In genomic region chr9:93236541-93237206, GRCh38 we compare ENCODE assay signal across 21 cellular contexts. TPM values are rescaled to one million over a fixed set of nuclear protein-coding genes. Genes with fewer than 3 reads are reported as not detected.
DNase-seq lines count a peak whose midpoint lies in the region; ATAC-seq lines count a peak whose summit lies in the region.
"Had no signal": no experiment of that assay in that cellular context is flagged by ENCODE, and none has a peak within 500 bp of the region (broad histone marks: within the 10 kb centered on the region; RNA-seq: fewer than 3 reads in every experiment).

No MANE protein-coding gene starts in this region.

- H3K36me3 Mint-ChIP-seq in CD8-positive, alpha-beta memory T cell, result peaks cover 0 to 13% (median 0%) of the 10 kb centered on the region in 3 donors
- peaks cover 5% of the 10 kb centered on the region for H3K36me3 Mint-ChIP-seq in central memory CD8-positive, alpha-beta T cell (ENCODE audit: insufficient read depth)
- peaks cover 10% of the 10 kb centered on the region for H3K36me3 Mint-ChIP-seq in natural killer cell treated with Interleukin-12 subunit alpha and Interleukin-12 subunit beta and Interleukin-15 and Interleukin-18, amount 100 ng/mL, for 72 hours
- H3K36me3 Mint-ChIP-seq: CD14-positive monocyte had no signal

- H3K4me1 Mint-ChIP-seq in CD8-positive, alpha-beta memory T cell, result peaks cover 20 to 29% (median 21%) of the 10 kb centered on the region in 3 donors
- peaks cover 32% of the 10 kb centered on the region for H3K4me1 Mint-ChIP-seq in central memory CD8-positive, alpha-beta T cell
- peaks cover 23 to 28% of the 10 kb centered on the region in 2 donors for H3K4me1 Mint-ChIP-seq in natural killer cell treated with Interleukin-12 subunit alpha and Interleukin-12 subunit beta and Interleukin-15 and Interleukin-18, amount 100 ng/mL, for 72 hours (ENCODE audit: low read depth in 2 of 2)

- peaks cover 20% of the 10 kb centered on the region for H3K4me1 ChIP-seq in CD8-positive, alpha-beta memory T cell (ENCODE audit: insufficient read depth, low read length)
- H3K4me1 ChIP-seq: SJSA1 had no signal

- H3K9me3 Mint-ChIP-seq in CD8-positive, alpha-beta memory T cell, result peaks cover 11 to 16% (median 13%) of the 10 kb centered on the region in 5 donors
- peaks cover 12% of the 10 kb centered on the region for H3K9me3 Mint-ChIP-seq in central memory CD8-positive, alpha-beta T cell
- no peaks in the 10 kb centered on the region for H3K9me3 Mint-ChIP-seq in natural killer cell treated with Interleukin-12 subunit alpha and Interleukin-12 subunit beta and Interleukin-15 and Interleukin-18, amount 100 ng/mL, for 72 hours

- peaks cover 8% of the 10 kb centered on the region for H3K27me3 ChIP-seq in CD8-positive, alpha-beta memory T cell (ENCODE audit: insufficient read depth, low read length, poor library complexity, severe bottlenecking)

- H3K4me3 Mint-ChIP-seq in CD8-positive, alpha-beta memory T cell, result peak overlapping the region in 5 of 7 donors; percentile 16 to 77 (median 65)
- H3K4me3 Mint-ChIP-seq in central memory CD8-positive, alpha-beta T cell, result peak overlapping the region; percentile 56
- no peak overlapping the region for H3K4me3 Mint-ChIP-seq in natural killer cell treated with Interleukin-12 subunit alpha and Interleukin-12 subunit beta and Interleukin-15 and Interleukin-18, amount 100 ng/mL, for 72 hours

- peaks cover 16 to 24% of the 10 kb centered on the region in 2 donors for H3K27me3 Mint-ChIP-seq in CD8-positive, alpha-beta memory T cell
- peaks cover 17% of the 10 kb centered on the region for H3K27me3 Mint-ChIP-seq in central memory CD8-positive, alpha-beta T cell
- peaks cover 24 to 36% of the 10 kb centered on the region in 2 donors for H3K27me3 Mint-ChIP-seq in natural killer cell treated with Interleukin-12 subunit alpha and Interleukin-12 subunit beta and Interleukin-15 and Interleukin-18, amount 100 ng/mL, for 72 hours

- H3K36me3 ChIP-seq in CD8-positive, alpha-beta memory T cell (ENCODE audit: insufficient read depth, low read length), result no peaks in the 10 kb centered on the region
- H3K36me3 ChIP-seq: SJSA1 had no signal

- no peak overlapping the region for H3K4me3 ChIP-seq in CD8-positive, alpha-beta memory T cell (ENCODE audit: low read length)
- H3K4me3 ChIP-seq: SJSA1 had no signal

- H3K27ac Mint-ChIP-seq in CD8-positive, alpha-beta memory T cell, result peak overlapping the region in 2 of 8 donors; percentile 47 to 77
- H3K27ac Mint-ChIP-seq in central memory CD8-positive, alpha-beta T cell (ENCODE audit: low read depth), result no peak overlapping the region
- H3K27ac Mint-ChIP-seq in natural killer cell treated with Interleukin-12 subunit alpha and Interleukin-12 subunit beta and Interleukin-15 and Interleukin-18, amount 100 ng/mL, for 72 hours, result no peak overlapping the region
- H3K27ac Mint-ChIP-seq: CD14-positive monocyte had no signal

- H3K9me3 ChIP-seq in CD8-positive, alpha-beta memory T cell (ENCODE audit: low read length), result no peaks in the 10 kb centered on the region
- H3K9me3 ChIP-seq: SJSA1 had no signal

- CTCF ChIA-PET in CD8-positive, alpha-beta memory T cell (lab: Charles Lee), result no interaction called here

- POLR2A ChIA-PET in CD8-positive, alpha-beta memory T cell (lab: Charles Lee), result no interaction called here

- peak; percentile 89 for ATAC-seq in central memory CD8-positive, alpha-beta T cell (replicated peaks; ENCODE audit: extremely low read depth, poor library complexity, severe bottlenecking)
- ATAC-seq in natural killer cell treated with Interleukin-12 subunit alpha and Interleukin-12 subunit beta and Interleukin-15 and Interleukin-18, amount 100 ng/mL, for 72 hours, result peak; percentile 24 to 47
- no peak for ATAC-seq in HG03342 (IDR thresholded peaks at IDR 0.05; ENCODE audit: unreplicated experiment)
- ATAC-seq in HG03095 (IDR thresholded peaks at IDR 0.05; ENCODE audit: unreplicated experiment), result no peak
- ATAC-seq: HCT116, HepG2 had no signal

- DNase-seq in NK-92 treated with Interleukin-12 subunit alpha and Interleukin-12 subunit beta, amount 100 ng/mL, for 24 hours (lab: John Stamatoyannopoulos, UW), result peak; percentile 69
- DNase-seq in NK-92 (lab: John Stamatoyannopoulos, UW; ENCODE audit: unreplicated experiment), result no peak
- DNase-seq in CD8-positive, alpha-beta memory T cell, result peak in 1 of 5 donors; percentile 49
- peak in 1 of 2 donors; percentile 50 for DNase-seq in central memory CD8-positive, alpha-beta T cell (ENCODE audit: low spot score in 2 of 2)
- no peak for DNase-seq in natural killer cell treated with Interleukin-12 subunit alpha and Interleukin-12 subunit beta and Interleukin-15 and Interleukin-18, amount 100 ng/mL, for 72 hours (ENCODE audit: low spot score)
- no peak for DNase-seq in DMS53 treated with DMSO at 0.1 percent for 48 hours (lab: John Stamatoyannopoulos, UW; ENCODE audit: unreplicated experiment)
- DNase-seq: 8988T, DMS153, GOT3, NCI-H1417, NCI-H187, NCI-H2107, NCI-H510A, NCI-H748 treated with DMSO at 0.1 percent for 48 hours had no signal

- no peak overlapping the region for H3K27ac ChIP-seq in CD8-positive, alpha-beta memory T cell (ENCODE audit: low read depth, low read length)
- H3K27ac ChIP-seq: SJSA1 had no signal

RNA-seq across cellular contexts. Expression of gene WNK2, which starts 52.7 kb away (rescaled TPM):
- total RNA-seq in CD8-positive, alpha-beta memory T cell, result under 1 TPM; 0.20 to 0.55 TPM
- not detected for polyA plus RNA-seq in CD8-positive, alpha-beta memory T cell
- total RNA-seq in natural killer cell treated with Interleukin-12 subunit alpha and Interleukin-12 subunit beta and Interleukin-15 and Interleukin-18, amount 100 ng/mL, for 72 hours, result not detected
- total RNA-seq: SJSA1 had no signal
- polyA plus RNA-seq: AG04450, CD14-positive monocyte had no signal

Comparison
In these comparisons a context has a peak if more than half of its experiments do, and no peak if none do; other contexts are left out.
1. ATAC-seq: peak in central memory CD8-positive, alpha-beta T cell (single experiment) and natural killer cell treated with Interleukin-12 subunit alpha and Interleukin-12 subunit beta and Interleukin-15 and Interleukin-18, amount 100 ng/mL, for 72 hours (2 of 2); none in HG03342 (single experiment) and HG03095 (single experiment).